Comparison of ENCODE assay signal across 22 cellular contexts in genomic region chr10:132724436-132724835, GRCh38.
A peak's percentile ranks its signal among the peaks of the same experiment; 100 is the strongest.
DNase-seq lines count a peak whose midpoint lies in the region; ATAC-seq and TF ChIP-seq lines count a peak whose summit lies in the region.
"Had no signal": no experiment of that assay in that cellular context is flagged by ENCODE, and none has a peak within 500 bp of the region (broad histone marks: within the 10 kb centered on the region; RNA-seq: fewer than 3 reads in every experiment).

No MANE protein-coding gene starts in this region.

- H3K4me3 ChIP-seq in BLaER1 (no peak overlapping the region), HL-60 (replicated peaks; ENCODE audit: insufficient read depth, low read length) (no peak overlapping the region), SJSA1 (no peak overlapping the region), suprapubic skin (no peak overlapping the region)
- H3K4me3 ChIP-seq: K562, skin epidermis, uterus had no signal

- peak overlapping the region; percentile 87 for H3K4me2 ChIP-seq in BLaER1

- no peak overlapping the region for H3K9ac ChIP-seq in BLaER1

- peaks cover 84% of the 10 kb centered on the region for H4K20me1 ChIP-seq in BLaER1

- no peak for TF ChIP-seq EP300 in suprapubic skin (IDR thresholded peaks at IDR 0.05)

- H3K27me3 ChIP-seq in BLaER1, result no peaks in the 10 kb centered on the region
- no peaks in the 10 kb centered on the region for H3K27me3 ChIP-seq in HL-60 (ENCODE audit: insufficient read depth, poor library complexity, severe bottlenecking)
- no peaks in the 10 kb centered on the region for H3K27me3 ChIP-seq in SJSA1 (replicated peaks)
- no peaks in the 10 kb centered on the region for H3K27me3 ChIP-seq in suprapubic skin
- H3K27me3 ChIP-seq: uterus had no signal

- peaks cover 78% of the 10 kb centered on the region for H3K4me1 ChIP-seq in BLaER1
- peaks cover 38% of the 10 kb centered on the region for H3K4me1 ChIP-seq in SJSA1 (replicated peaks)
- no peaks in the 10 kb centered on the region for H3K4me1 ChIP-seq in suprapubic skin
- H3K4me1 ChIP-seq: uterus had no signal

- TF ChIP-seq CTCF in HL-60 (IDR thresholded peaks at IDR 0.05; ENCODE audit: insufficient read depth, low read length) (no peak), suprapubic skin (IDR thresholded peaks at IDR 0.05) (no peak)

- no peak for TF ChIP-seq POLR2A in suprapubic skin (IDR thresholded peaks at IDR 0.05)

- H3K9me3 ChIP-seq in BLaER1 (no peaks in the 10 kb centered on the region), SJSA1 (replicated peaks) (no peaks in the 10 kb centered on the region), suprapubic skin (no peaks in the 10 kb centered on the region)
- H3K9me3 ChIP-seq: uterus had no signal

- H3K36me3 ChIP-seq in BLaER1, result peaks cover 29% of the 10 kb centered on the region
- peaks cover 52% of the 10 kb centered on the region for H3K36me3 ChIP-seq in SJSA1
- H3K36me3 ChIP-seq in suprapubic skin, result peaks cover 33% of the 10 kb centered on the region
- H3K36me3 ChIP-seq: uterus had no signal

- H3K27ac ChIP-seq in BLaER1, result no peak overlapping the region
- peak overlapping the region; percentile 67 for H3K27ac ChIP-seq in HL-60 (replicated peaks)
- H3K27ac ChIP-seq in SJSA1, result 0 out of 2 replicates have a peak overlapping the region, but pooled peaks have one; percentile 7
- H3K27ac ChIP-seq in suprapubic skin, result no peak overlapping the region
- H3K27ac ChIP-seq: skin epidermis, uterus had no signal

- peak; percentile 84 to 93 for DNase-seq in HL-60 (ENCODE audit: low read depth in 1 of 2, low spot score in 1 of 2)
- peak; percentile 93 to 95 for DNase-seq in SJSA1 (ENCODE audit: low read depth in 1 of 2, low spot score in 2 of 2)
- DNase-seq in glomerular visceral epithelial cell (ENCODE audit: extremely low spot score), result peak; percentile 88
- DNase-seq in islet precursor cell, result no peak
- no peak for DNase-seq in pons (ENCODE audit: low spot score)
- DNase-seq in suprapubic skin (ENCODE audit: low spot score in 2 of 2), result no peak
- DNase-seq: central memory CD4-positive, alpha-beta T cell; effector memory CD4-positive, alpha-beta T cell; H9; kidney glomerular epithelial cell; natural killer cell; NCI-H1092 treated with DMSO at 0.1 percent for 48 hours; NCI-H510A treated with DMSO at 0.1 percent for 48 hours; SHP77 treated with DMSO at 0.1 percent for 48 hours; stimulated activated CD4-positive, alpha-beta T cell treated with anti-CD3 and anti-CD28 coated beads, Interleukin-4, amount 100 ng/mL, for 24 hours; substantia nigra; uterus had no signal

- ATAC-seq in GM19452 (IDR thresholded peaks at IDR 0.05; ENCODE audit: unreplicated experiment), result no peak
- ATAC-seq: activated T-helper 17 cell treated with anti-CD3 and anti-CD28 coated beads, Interleukin-2, amount 50 U/mL, for 72 hours; K562; natural killer cell had no signal

- 83% methylated on average over 8 of the region's 9 CpGs for WGBS in suprapubic skin

Comparison
In these comparisons a context has a peak if more than half of its experiments do, and no peak if none do; other contexts are left out.
1. H3K27ac ChIP-seq: peak in HL-60 (single experiment) and SJSA1 (single experiment); none in BLaER1 (single experiment) and suprapubic skin (single experiment).
2. DNase-seq: peak in HL-60 (2 of 2), SJSA1 (2 of 2) and glomerular visceral epithelial cell (single experiment); none in islet precursor cell (single experiment), pons (single experiment) and suprapubic skin (0 of 2).